In genomic region chr4:54359919-54360650, GRCh38 we compare ENCODE assay signal across 16 cellular contexts.
"Had no signal": no experiment of that assay in that cellular context is flagged by ENCODE, and none has a peak within 500 bp of the region (broad histone marks: within the 10 kb centered on the region; RNA-seq: fewer than 3 reads in every experiment).

No MANE protein-coding gene starts in this region.

- DNase-seq: activated CD4-positive, CD25-positive, alpha-beta regulatory T cell treated with anti-CD3 and anti-CD28 coated beads, Interleukin-2, amount 50 U/mL, for 72 hours; activated naive CD4-positive, alpha-beta T cell treated with anti-CD3 and anti-CD28 coated beads for 36 hours; colonic mucosa; esophagus squamous epithelium; foreskin fibroblast; glutamatergic neuron; left colon; midbrain; pancreas; retina; stimulated activated CD4-positive, alpha-beta T cell treated with anti-CD3 and anti-CD28 coated beads, Interleukin-4, amount 100 ng/mL, for 4 hours; stimulated activated naive CD8-positive, alpha-beta T cell treated with anti-CD3 and anti-CD28 coated beads, Interleukin-15, amount 100 ng/mL, for 72 hours had no signal

- H3K36me3 ChIP-seq: cardiac muscle cell, colonic mucosa, esophagus squamous epithelium, pancreas, thoracic aorta had no signal

- H3K9me3 ChIP-seq: colonic mucosa, esophagus squamous epithelium, pancreas, thoracic aorta had no signal

- H3K4me1 ChIP-seq: colonic mucosa, esophagus squamous epithelium, pancreas had no signal

- H3K4me3 ChIP-seq: cardiac muscle cell, colonic mucosa, esophagus squamous epithelium, lung, pancreas, skin epidermis, thoracic aorta had no signal

- ATAC-seq: left colon; pancreas; stimulated activated naive CD8-positive, alpha-beta T cell treated with anti-CD3 and anti-CD28 coated beads, Interleukin-15, amount 100 ng/mL, for 72 hours had no signal

- H3K27ac ChIP-seq: cardiac muscle cell, colonic mucosa, esophagus squamous epithelium, pancreas, skin epidermis, thoracic aorta had no signal

- H3K27me3 ChIP-seq: cardiac muscle cell, colonic mucosa, esophagus squamous epithelium, pancreas had no signal
